ENCODE assay signal across 8 cellular contexts in the genomic region with DNA sequence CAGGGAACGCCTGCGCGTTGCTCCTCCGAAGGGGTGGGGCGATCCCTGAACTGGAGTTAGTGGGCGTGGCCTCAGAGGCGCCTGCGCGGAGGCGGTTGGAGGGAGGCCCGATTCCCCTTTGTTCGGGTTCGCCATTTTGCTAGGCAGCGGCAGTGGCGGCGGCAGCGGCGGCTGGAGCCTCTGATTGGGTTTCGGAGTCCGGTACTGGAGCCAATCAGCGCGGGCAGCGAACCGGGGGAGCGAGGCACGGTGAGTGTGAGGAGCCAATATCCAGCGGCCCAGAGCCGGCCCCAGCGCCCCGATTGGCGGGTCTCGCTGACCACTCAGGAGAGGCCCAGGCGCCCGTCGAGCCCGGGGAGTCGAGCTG. TPM values are rescaled to one million over a fixed set of nuclear protein-coding genes. Genes with fewer than 3 reads are reported as not detected.
DNase-seq lines count a peak whose midpoint lies in the region; ATAC-seq and TF ChIP-seq lines count a peak whose summit lies in the region.

A gene (plus strand): TSS at position 139 of the 367 bp plus-strand sequence. CDS start 6,116 bp downstream, outside the sequence.

- TF ChIP-seq POLR2A in esophagus squamous epithelium (IDR thresholded peaks at IDR 0.05): no peak

- intact Hi-C loops in esophagus squamous epithelium (cut with DNase I): no loop called here

- peaks cover 9 to 51% (median 15%) of the 10 kb centered on the region in 3 donors for H3K4me1 ChIP-seq in esophagus squamous epithelium

- H3K27me3 Mint-ChIP-seq in natural killer cell treated with Interleukin-12 subunit alpha and Interleukin-12 subunit beta and Interleukin-15 and Interleukin-18, amount 100 ng/mL, for 72 hours: no peaks in the 10 kb centered on the region

- H3K36me3 Mint-ChIP-seq in natural killer cell treated with Interleukin-12 subunit alpha and Interleukin-12 subunit beta and Interleukin-15 and Interleukin-18, amount 100 ng/mL, for 72 hours: peaks cover 17% of the 10 kb centered on the region

- H3K4me3 Mint-ChIP-seq in natural killer cell treated with Interleukin-12 subunit alpha and Interleukin-12 subunit beta and Interleukin-15 and Interleukin-18, amount 100 ng/mL, for 72 hours: peak within 1 kb of the TSS; percentile 94

- H3K27ac Mint-ChIP-seq in natural killer cell treated with Interleukin-12 subunit alpha and Interleukin-12 subunit beta and Interleukin-15 and Interleukin-18, amount 100 ng/mL, for 72 hours: peak within 1 kb of the TSS; percentile 98

- H3K4me3 ChIP-seq in esophagus squamous epithelium: peak within 1 kb of the TSS; percentile 89 to 91 (median 89)

- no peaks in the 10 kb centered on the region for H3K9me3 Mint-ChIP-seq in natural killer cell treated with Interleukin-12 subunit alpha and Interleukin-12 subunit beta and Interleukin-15 and Interleukin-18, amount 100 ng/mL, for 72 hours

- H3K9me3 ChIP-seq in esophagus squamous epithelium: no peaks in the 10 kb centered on the region

- no peak for TF ChIP-seq CTCF in esophagus squamous epithelium (IDR thresholded peaks at IDR 0.05)

- H3K36me3 ChIP-seq in esophagus squamous epithelium: peaks cover 0 to 29% (median 0%) of the 10 kb centered on the region in 3 donors

- H3K27me3 ChIP-seq in esophagus squamous epithelium: no peaks in the 10 kb centered on the region

- ATAC-seq in HG02571 (IDR thresholded peaks at IDR 0.05; ENCODE audit: unreplicated experiment): peak; percentile 61
- peak; percentile 87 to 88 for ATAC-seq in natural killer cell treated with Interleukin-12 subunit alpha and Interleukin-12 subunit beta and Interleukin-15 and Interleukin-18, amount 100 ng/mL, for 72 hours

- peak within 1 kb of the TSS; percentile 99 for H3K27ac ChIP-seq in esophagus squamous epithelium

- H3K4me1 Mint-ChIP-seq in natural killer cell treated with Interleukin-12 subunit alpha and Interleukin-12 subunit beta and Interleukin-15 and Interleukin-18, amount 100 ng/mL, for 72 hours (ENCODE audit: low read depth in 2 of 2): peaks cover 23 to 45% of the 10 kb centered on the region in 2 donors

- 0% methylated on average over 7 of the region's 37 CpGs; no CpG with 5 or more reads in 1 of the 2 donors for WGBS in esophagus squamous epithelium, 2 donors

- DNase-seq in NCI-H1694 treated with DMSO at 0.1 percent for 48 hours (lab: John Stamatoyannopoulos, UW): peak; percentile 99
- DNase-seq in NCI-H1694 (lab: John Stamatoyannopoulos, UW): no peak
- peak; percentile 100 for DNase-seq in NCI-H1105 treated with DMSO at 0.1 percent for 48 hours (lab: John Stamatoyannopoulos, UW)
- peak; percentile 100 for DNase-seq in activated CD8-positive, alpha-beta memory T cell treated with anti-CD3 and anti-CD28 coated beads, Interleukin-2, amount 50 U/mL, for 4 hours
- peak; percentile 100 for DNase-seq in esophagus squamous epithelium (lab: John Stamatoyannopoulos, UW)
- no peak for DNase-seq in natural killer cell treated with Interleukin-12 subunit alpha and Interleukin-12 subunit beta and Interleukin-15 and Interleukin-18, amount 100 ng/mL, for 72 hours (ENCODE audit: low spot score)
- DNase-seq in NCI-H1092 treated with DMSO at 0.1 percent for 48 hours (lab: John Stamatoyannopoulos, UW): no peak

RNA-seq across cellular contexts. Expression of the gene that starts here (rescaled TPM):
- 10 to 100 TPM in 3 of 4 donors, 1 to 10 TPM in 1; 9.0 to 16.4 (median 14.0) TPM for total RNA-seq in esophagus squamous epithelium
- total RNA-seq in natural killer cell treated with Interleukin-12 subunit alpha and Interleukin-12 subunit beta and Interleukin-15 and Interleukin-18, amount 100 ng/mL, for 72 hours: 10 to 100 TPM; 21.6 to 27.7 TPM

Comparison
In these comparisons a context has a peak if more than half of its experiments do, and no peak if none do; other contexts are left out.
1. DNase-seq: peak in NCI-H1694 treated with DMSO at 0.1 percent for 48 hours (single experiment), NCI-H1105 treated with DMSO at 0.1 percent for 48 hours (single experiment), activated CD8-positive, alpha-beta memory T cell treated with anti-CD3 and anti-CD28 coated beads, Interleukin-2, amount 50 U/mL, for 4 hours (single experiment) and esophagus squamous epithelium (single experiment); none in NCI-H1694 (single experiment), natural killer cell treated with Interleukin-12 subunit alpha and Interleukin-12 subunit beta and Interleukin-15 and Interleukin-18, amount 100 ng/mL, for 72 hours (single experiment) and NCI-H1092 treated with DMSO at 0.1 percent for 48 hours (single experiment).